Comparison of ENCODE assay signal across 21 cellular contexts in the genomic region with DNA sequence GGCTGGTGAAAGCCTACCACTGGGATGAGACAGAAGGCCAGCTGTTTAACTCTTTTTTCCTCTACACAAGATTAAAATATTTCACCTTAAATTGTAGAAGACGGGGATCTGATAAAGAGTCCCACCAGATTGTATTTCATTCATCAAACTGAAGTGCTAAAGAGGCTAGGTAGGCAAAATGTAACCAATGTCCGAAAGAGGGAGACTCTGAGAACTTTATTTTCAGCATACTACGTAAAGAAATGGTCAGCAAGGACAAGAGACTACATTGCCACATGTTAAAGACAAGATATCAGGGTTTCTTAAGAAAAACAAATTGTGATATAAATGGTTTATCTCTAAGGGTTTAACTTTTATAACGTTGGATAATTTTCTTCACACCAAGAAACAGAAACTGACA.
A peak's percentile ranks its signal among the peaks of the same experiment; 100 is the strongest.
DNase-seq lines count a peak whose midpoint lies in the region; ATAC-seq, FAIRE-seq and TF ChIP-seq lines count a peak whose summit lies in the region.
"Had no signal": no experiment of that assay in that cellular context is flagged by ENCODE, and none has a peak within 500 bp of the region (broad histone marks: within the 10 kb centered on the region; RNA-seq: fewer than 3 reads in every experiment).

No MANE protein-coding gene starts in this region.

- no peak for FAIRE-seq in HepG2 (lab: Jason Lieb, UNC)

- no peaks in the 10 kb centered on the region for H3K27me3 Mint-ChIP-seq in activated CD8-positive, alpha-beta memory T cell treated with anti-CD3 and anti-CD28 coated beads, Interleukin-2, amount 10 ng/mL, durations not matched to agents 7 days and 5 days
- H3K27me3 Mint-ChIP-seq in MCF 10A (ENCODE audit: insufficient read depth, unreplicated experiment) = no peaks in the 10 kb centered on the region

- no peak overlapping the region for H3K9ac ChIP-seq in HepG2 (ENCODE audit: insufficient read depth, low read depth, low read length)

- H2AFZ ChIP-seq in HepG2 (ENCODE audit: low read length) = no peak overlapping the region

- H3K4me1 ChIP-seq in HepG2 (ENCODE audit: insufficient read depth, low read length) (no peaks in the 10 kb centered on the region), right lobe of liver (no peaks in the 10 kb centered on the region)

- WGBS in HepG2 (ENCODE audit: low lambda C conversion rate) = 2% methylated on average over 4 of the region's 4 CpGs
- WGBS in right lobe of liver (ENCODE audit: insufficient coverage, low coverage, low lambda C conversion rate, missing lambda C conversion rate) = 53% methylated on average over 4 of the region's 4 CpGs

- H3K79me2 ChIP-seq in HepG2 (ENCODE audit: insufficient read depth, low read length) = no peaks in the 10 kb centered on the region

- no peaks in the 10 kb centered on the region for H4K20me1 ChIP-seq in HepG2 (ENCODE audit: insufficient read depth, low read length)

- TF ChIP-seq CTCF in HepG2 (CRISPR knock-in tag; IDR thresholded peaks at IDR 0.05) (0 out of 2 replicates have a peak, but pooled peaks have one; percentile 9), right lobe of liver (IDR thresholded peaks at IDR 0.05) (no peak), LNCAP (IDR thresholded peaks at IDR 0.05) (peak; percentile 34; the same call in 1 of the 2 replicates), omental fat pad (IDR thresholded peaks at IDR 0.05) (no peak), MCF 10A (IDR thresholded peaks at IDR 0.05; ENCODE audit: unreplicated experiment) (no peak)

- H3K4me3 ChIP-seq in HepG2 (replicated peaks in 1 of 3; ENCODE audit: insufficient read depth in 1 of 3, low read depth in 2 of 3, low read length in 3 of 3) (no peak overlapping the region), right lobe of liver (no peak overlapping the region)

- H3K36me3 ChIP-seq in HepG2 (replicated peaks in 1 of 2; ENCODE audit: control insufficient read depth in 1 of 2, insufficient read depth in 2 of 2, low read length in 2 of 2) (no peaks in the 10 kb centered on the region), right lobe of liver (no peaks in the 10 kb centered on the region)

- H3K27ac ChIP-seq in HepG2 (ENCODE audit: extremely low read length, insufficient read depth, low read length) (no peak overlapping the region), right lobe of liver (no peak overlapping the region)
- H3K27ac ChIP-seq: 22Rv1 had no signal

- TF ChIP-seq EP300 in HepG2 (IDR thresholded peaks at IDR 0.05; ENCODE audit: low read depth in 2 of 2, low read length in 2 of 2) = no peak
- TF ChIP-seq EP300 in HepG2 (CRISPR knock-in tag; IDR thresholded peaks at IDR 0.05; ENCODE audit: borderline replicate concordance) = no peak

- no peaks in the 10 kb centered on the region for H3K4me1 Mint-ChIP-seq in activated CD8-positive, alpha-beta memory T cell treated with anti-CD3 and anti-CD28 coated beads, Interleukin-2, amount 10 ng/mL, durations not matched to agents 7 days and 5 days
- no peaks in the 10 kb centered on the region for H3K4me1 Mint-ChIP-seq in MCF 10A (ENCODE audit: insufficient read depth, unreplicated experiment)
- H3K4me1 Mint-ChIP-seq: CD14-positive monocyte had no signal

- POLR2A ChIA-PET in HepG2 (lab: Yijun Ruan, JAX) = no interaction called here
- POLR2A ChIA-PET in MCF 10A (lab: Yijun Ruan, JAX) = no interaction called here

- H3K27me3 ChIP-seq in HepG2 (ENCODE audit: control insufficient read depth in 1 of 2, insufficient read depth in 2 of 2, low read length in 2 of 2) (peaks cover 0 to under 1% of the 10 kb centered on the region in 2 experiments; a peak in 1 of 5 replicates), right lobe of liver (no peaks in the 10 kb centered on the region)

- H3K9me3 ChIP-seq in HepG2 (ENCODE audit: low read length) = no peaks in the 10 kb centered on the region; the same call in 1 of the 2 replicates
- H3K9me3 ChIP-seq in right lobe of liver = no peaks in the 10 kb centered on the region

- DNase-seq in HepG2 (ENCODE audit: low spot score) (peak; percentile 5), right lobe of liver (no peak), OCI-M1 (lab: John Stamatoyannopoulos, UW) (peak; percentile 55), omental fat pad (ENCODE audit: low spot score) (no peak), MCF 10A (ENCODE audit: unreplicated experiment) (no peak)
- DNase-seq in activated CD8-positive, alpha-beta memory T cell treated with anti-CD3 and anti-CD28 coated beads, Interleukin-2, amount 10 ng/mL, durations not matched to agents 7 days and 5 days = no peak
- DNase-seq: AML-193, KG1, MM.1S, NCI-H1092, NCI-H1436 treated with DMSO at 0.1 percent for 48 hours, NCI-H2029, NCI-H226, NCI-H524, RPMI8226, SHP77, T-helper 1 cell had no signal

- no peaks in the 10 kb centered on the region for H3K36me3 Mint-ChIP-seq in activated CD8-positive, alpha-beta memory T cell treated with anti-CD3 and anti-CD28 coated beads, Interleukin-2, amount 10 ng/mL, durations not matched to agents 7 days and 5 days
- peaks cover 5% of the 10 kb centered on the region for H3K36me3 Mint-ChIP-seq in MCF 10A (ENCODE audit: insufficient read depth, unreplicated experiment)
- H3K36me3 Mint-ChIP-seq: CD14-positive monocyte had no signal

- H3K27ac Mint-ChIP-seq in activated CD8-positive, alpha-beta memory T cell treated with anti-CD3 and anti-CD28 coated beads, Interleukin-2, amount 10 ng/mL, durations not matched to agents 7 days and 5 days = no peak overlapping the region
- H3K27ac Mint-ChIP-seq in MCF 10A (ENCODE audit: low read depth, unreplicated experiment) = no peak overlapping the region
- H3K27ac Mint-ChIP-seq: CD14-positive monocyte had no signal

- no peak for TF ChIP-seq RAD21 in HepG2 (CRISPR knock-in tag; IDR thresholded peaks at IDR 0.05)

- intact Hi-C loops in HepG2 (cut with micrococcal nuclease; ENCODE audit: unreplicated experiment) (no loop called here), right lobe of liver (cut with DNase I) (no loop called here), MCF 10A (cut with micrococcal nuclease) (no loop called here)

- ATAC-seq in HepG2 = no peak
- no peak for ATAC-seq in right lobe of liver
- ATAC-seq in GM18520 (IDR thresholded peaks at IDR 0.05; ENCODE audit: unreplicated experiment) = no peak
- no peak for ATAC-seq in omental fat pad (ENCODE audit: low FRiP score)
- ATAC-seq in activated CD8-positive, alpha-beta memory T cell treated with anti-CD3 and anti-CD28 coated beads, Interleukin-2, amount 10 ng/mL, durations not matched to agents 7 days and 5 days = no peak

- CTCF ChIA-PET in HepG2 (lab: Yijun Ruan, JAX; ENCODE audit: low intra/inter-chr PET ratio, low total read pairs) (no interaction called here), MCF 10A (lab: Yijun Ruan, JAX) (no interaction called here)
- CTCF ChIA-PET in activated CD8-positive, alpha-beta memory T cell treated with anti-CD3 and anti-CD28 coated beads, Interleukin-2, amount 10 ng/mL, durations not matched to agents 7 days and 5 days (lab: Charles Lee) = no interaction called here

- H3K9me3 Mint-ChIP-seq in activated CD8-positive, alpha-beta memory T cell treated with anti-CD3 and anti-CD28 coated beads, Interleukin-2, amount 10 ng/mL, durations not matched to agents 7 days and 5 days (ENCODE audit: low read depth) = no peaks in the 10 kb centered on the region
- H3K9me3 Mint-ChIP-seq in MCF 10A (ENCODE audit: unreplicated experiment) = no peaks in the 10 kb centered on the region

- in situ Hi-C loops in HepG2 (cut with HindIII; ENCODE audit: extremely low pct_ligation_motif_present, low pct_unique_long_range_greater_than_20kb) = no loop called here

- no peak overlapping the region for H3K4me3 Mint-ChIP-seq in activated CD8-positive, alpha-beta memory T cell treated with anti-CD3 and anti-CD28 coated beads, Interleukin-2, amount 10 ng/mL, durations not matched to agents 7 days and 5 days
- H3K4me3 Mint-ChIP-seq in MCF 10A (ENCODE audit: unreplicated experiment) = no peak overlapping the region
- H3K4me3 Mint-ChIP-seq: CD14-positive monocyte had no signal

- TF ChIP-seq POLR2A in HepG2 (IDR thresholded peaks at IDR 0.05; ENCODE audit: insufficient read depth in 1 of 2, low read depth in 2 of 2, low read length in 2 of 2) = no peak
- no peak for TF ChIP-seq POLR2A in right lobe of liver (IDR thresholded peaks at IDR 0.05)

- H3K4me2 ChIP-seq in HepG2 (ENCODE audit: low read depth, low read length) = no peak overlapping the region

- BruUV-seq in HepG2 (replicated peaks; lab: Mats Ljungman, UMichigan) = no TSS peak
- BruUV-seq in MCF 10A (replicated peaks; lab: Mats Ljungman, UMichigan) = no TSS peak

TF ChIP-seq in HepG2, 621 proteins besides CTCF, POLR2A, EP300 and RAD21 (continues in another document):
- TF ChIP-seq NFATC3 (CRISPR knock-in tag; IDR thresholded peaks at IDR 0.05) (no peak), IKZF1 (IDR thresholded peaks at IDR 0.05) (no peak), HOXA7 (CRISPR knock-in tag; IDR thresholded peaks at IDR 0.05) (no peak), MEIS1 (CRISPR knock-in tag; IDR thresholded peaks at IDR 0.05; ENCODE audit: borderline replicate concordance) (no peak), FOXA3 (CRISPR knock-in tag; IDR thresholded peaks at IDR 0.05) (no peak), ZNF775 (CRISPR knock-in tag; IDR thresholded peaks at IDR 0.05; ENCODE audit: borderline replicate concordance) (no peak), RNF219 (CRISPR knock-in tag; IDR thresholded peaks at IDR 0.05) (no peak), ZNF564 (CRISPR knock-in tag; IDR thresholded peaks at IDR 0.05) (no peak)

Comparison
In these comparisons a context has a peak if more than half of its experiments do, and no peak if none do; other contexts are left out.
1. DNase-seq: peak in HepG2 (single experiment) and OCI-M1 (single experiment); none in right lobe of liver (0 of 3), omental fat pad (single experiment), activated CD8-positive, alpha-beta memory T cell treated with anti-CD3 and anti-CD28 coated beads, Interleukin-2, amount 10 ng/mL, durations not matched to agents 7 days and 5 days (single experiment) and MCF 10A (single experiment).
2. CTCF ChIP-seq: peak in HepG2 (single experiment) and LNCAP (single experiment); none in right lobe of liver (0 of 4), omental fat pad (0 of 3) and MCF 10A (single experiment).